Comparison of ENCODE assay signal across 20 cellular contexts in genomic region chr9:116300360-116300759, GRCh38.
DNase-seq lines count a peak whose midpoint lies in the region; TF ChIP-seq lines count a peak whose summit lies in the region.
"Had no signal": no experiment of that assay in that cellular context is flagged by ENCODE, and none has a peak within 500 bp of the region (broad histone marks: within the 10 kb centered on the region; RNA-seq: fewer than 3 reads in every experiment).

No MANE protein-coding gene starts in this region.

- H3K9me3 ChIP-seq in MG63: no peaks in the 10 kb centered on the region
- H3K9me3 ChIP-seq: BLaER1 treated with 17β-estradiol and CSF1 and Interleukin-3, amounts not matched to agents 10 nM and 100 nM; SJCRH30 had no signal

- peak; percentile 21 for DNase-seq in MG63
- DNase-seq in glutamatergic neuron: no peak
- DNase-seq in neural crest cell (ENCODE audit: low read depth, low spot score): no peak
- DNase-seq in dorsolateral prefrontal cortex: no peak
- no peak for DNase-seq in NCI-H1092 (lab: John Stamatoyannopoulos, UW)
- DNase-seq in coronary artery (ENCODE audit: low spot score): no peak
- DNase-seq in brain microvascular endothelial cell: no peak
- DNase-seq: CD4-positive, alpha-beta T cell; H7; NCI-H1105; NCI-H1436 treated with DMSO at 0.1 percent for 48 hours; NCI-H187 treated with DMSO at 0.1 percent for 48 hours; NCI-H524; NCI-H748 treated with DMSO at 0.1 percent for 48 hours; PC-9; SJCRH30 had no signal

- H3K27me3 Mint-ChIP-seq in glutamatergic neuron (ENCODE audit: unreplicated experiment) (peaks cover 4% of the 10 kb centered on the region), neural crest cell (ENCODE audit: low read depth) (peaks cover 53% of the 10 kb centered on the region)
- H3K27me3 Mint-ChIP-seq: CD4-positive, alpha-beta T cell; IgD-negative memory B cell had no signal

- H3K36me3 ChIP-seq in MG63 (no peaks in the 10 kb centered on the region), brain microvascular endothelial cell (replicated peaks) (peaks cover 40% of the 10 kb centered on the region)
- H3K36me3 ChIP-seq: BLaER1 treated with 17β-estradiol and CSF1 and Interleukin-3, amounts not matched to agents 10 nM and 100 nM; SJCRH30 had no signal

- in situ Hi-C loops in brain microvascular endothelial cell (cut with HindIII; ENCODE audit: low pct_ligation_motif_present, low sequenced_read_pairs): no loop called here

- no peaks in the 10 kb centered on the region for H3K27me3 ChIP-seq in MG63
- peaks cover 0 to 48% (median 0%) of the 10 kb centered on the region in 45 donors for H3K27me3 ChIP-seq in dorsolateral prefrontal cortex
- no peaks in the 10 kb centered on the region for H3K27me3 ChIP-seq in brain microvascular endothelial cell (replicated peaks)
- H3K27me3 ChIP-seq: BLaER1 treated with 17β-estradiol and CSF1 and Interleukin-3, amounts not matched to agents 10 nM and 100 nM; SJCRH30 had no signal

- H3K36me3 Mint-ChIP-seq in glutamatergic neuron (ENCODE audit: unreplicated experiment) (no peaks in the 10 kb centered on the region), neural crest cell (ENCODE audit: low read depth) (no peaks in the 10 kb centered on the region)
- H3K36me3 Mint-ChIP-seq: IgD-negative memory B cell had no signal

- H3K9me3 Mint-ChIP-seq in glutamatergic neuron (ENCODE audit: unreplicated experiment): peaks cover 7% of the 10 kb centered on the region
- H3K9me3 Mint-ChIP-seq in neural crest cell: peaks cover 3% of the 10 kb centered on the region
- H3K9me3 Mint-ChIP-seq: CD4-positive, alpha-beta T cell had no signal

- intact Hi-C loops in dorsolateral prefrontal cortex (cut with DNase I): no loop called here

- no peak overlapping the region for H3K27ac ChIP-seq in dorsolateral prefrontal cortex
- no peak overlapping the region for H3K27ac ChIP-seq in coronary artery
- no peak overlapping the region for H3K27ac ChIP-seq in brain microvascular endothelial cell
- H3K27ac ChIP-seq: BLaER1 treated with 17β-estradiol and CSF1 and Interleukin-3, amounts not matched to agents 10 nM and 100 nM; HL-60; KMS-11; PC-9; SJCRH30 had no signal

- H3K27ac Mint-ChIP-seq in glutamatergic neuron (ENCODE audit: unreplicated experiment) (peak overlapping the region; percentile 67), neural crest cell (ENCODE audit: unreplicated experiment) (peak overlapping the region; percentile 44)
- H3K27ac Mint-ChIP-seq: CD4-positive, alpha-beta T cell; IgD-negative memory B cell had no signal

- TF ChIP-seq CTCF in glutamatergic neuron (IDR thresholded peaks at IDR 0.05; ENCODE audit: partially characterized antibody, unreplicated experiment): no peak
- no peak for TF ChIP-seq CTCF in neural crest cell (conservative IDR thresholded peaks at IDR 0.05)
- no peak for TF ChIP-seq CTCF in dorsolateral prefrontal cortex (IDR thresholded peaks at IDR 0.05 in 54 of 56, conservative IDR thresholded peaks at IDR 0.05 in 2 of 56; ENCODE audit: low read depth in 1 of 56, partially characterized antibody in 56 of 56)
- no peak for TF ChIP-seq CTCF in coronary artery (IDR thresholded peaks at IDR 0.05)
- no peak for TF ChIP-seq CTCF in brain microvascular endothelial cell (IDR thresholded peaks at IDR 0.05; ENCODE audit: low read depth, low read length, missing control alignments)

- H3K4me1 Mint-ChIP-seq in glutamatergic neuron (ENCODE audit: low read depth, unreplicated experiment): peaks cover 60% of the 10 kb centered on the region
- peaks cover 33% of the 10 kb centered on the region for H3K4me1 Mint-ChIP-seq in neural crest cell
- H3K4me1 Mint-ChIP-seq: IgD-negative memory B cell had no signal

- H3K4me3 ChIP-seq in MG63: no peak overlapping the region
- no peak overlapping the region for H3K4me3 ChIP-seq in dorsolateral prefrontal cortex
- no peak overlapping the region for H3K4me3 ChIP-seq in coronary artery
- H3K4me3 ChIP-seq in brain microvascular endothelial cell (ENCODE audit: low read depth, low read length): no peak overlapping the region
- H3K4me3 ChIP-seq: BLaER1 treated with 17β-estradiol and CSF1 and Interleukin-3, amounts not matched to agents 10 nM and 100 nM; PC-9; SJCRH30 had no signal

- H3K4me3 Mint-ChIP-seq in glutamatergic neuron (ENCODE audit: unreplicated experiment): peak overlapping the region; percentile 44
- H3K4me3 Mint-ChIP-seq in neural crest cell: no peak overlapping the region
- H3K4me3 Mint-ChIP-seq: CD4-positive, alpha-beta T cell; IgD-negative memory B cell had no signal
